ENCODE assay signal across 14 cellular contexts in genomic region chr14:64682843-64683242, GRCh38. TPM values are rescaled to one million over a fixed set of nuclear protein-coding genes. Genes with fewer than 3 reads are reported as not detected.
DNase-seq lines count a peak whose midpoint lies in the region; ATAC-seq and TF ChIP-seq lines count a peak whose summit lies in the region.
"Had no signal": no experiment of that assay in that cellular context is flagged by ENCODE, and none has a peak within 500 bp of the region (broad histone marks: within the 10 kb centered on the region; RNA-seq: fewer than 3 reads in every experiment).

No MANE protein-coding gene starts in this region.

- H3K36me3 ChIP-seq in left ventricle myocardium inferior (no peaks in the 10 kb centered on the region), psoas muscle (ENCODE audit: insufficient read depth in 1 of 2, low read depth in 1 of 2) (no peaks in the 10 kb centered on the region), vagina (no peaks in the 10 kb centered on the region)

- no peaks in the 10 kb centered on the region for H3K27me3 ChIP-seq in left ventricle myocardium inferior (ENCODE audit: low read depth)
- H3K27me3 ChIP-seq in psoas muscle (ENCODE audit: insufficient read depth in 3 of 3, low read length in 2 of 3): no peaks in the 10 kb centered on the region
- no peaks in the 10 kb centered on the region for H3K27me3 ChIP-seq in vagina

- ATAC-seq in left ventricle myocardium superior (no peak), psoas muscle (no peak), HG03196 (IDR thresholded peaks at IDR 0.05; ENCODE audit: unreplicated experiment) (no peak)

- TF ChIP-seq CTCF in left ventricle myocardium inferior (IDR thresholded peaks at IDR 0.05; ENCODE audit: borderline replicate concordance): no peak
- TF ChIP-seq CTCF in psoas muscle (IDR thresholded peaks at IDR 0.05): no peak
- TF ChIP-seq CTCF in vagina (IDR thresholded peaks at IDR 0.05): no peak

- WGBS in psoas muscle, 3 donors: 89 to 97% (median 95%) methylated on average over 5 of the region's 5 CpGs

- H3K4me1 ChIP-seq in left ventricle myocardium inferior: peaks cover 30% of the 10 kb centered on the region
- peaks cover 8% of the 10 kb centered on the region for H3K4me1 ChIP-seq in psoas muscle
- H3K4me1 ChIP-seq in vagina: peaks cover 43% of the 10 kb centered on the region

- intact Hi-C loops in left ventricle myocardium inferior (cut with micrococcal nuclease): no loop called here
- intact Hi-C loops in left ventricle myocardium superior (cut with micrococcal nuclease): no loop called here
- intact Hi-C loops in psoas muscle (cut with DNase I): no loop called here
- intact Hi-C loops in vagina (cut with DNase I): no loop called here

- no peak for TF ChIP-seq POLR2A in vagina (IDR thresholded peaks at IDR 0.05)

- H3K4me3 ChIP-seq in left ventricle myocardium inferior (no peak overlapping the region), psoas muscle (no peak overlapping the region), vagina (no peak overlapping the region)
- H3K4me3 ChIP-seq: lung had no signal

- H3K27ac ChIP-seq in left ventricle myocardium inferior (replicated peaks): peak overlapping the region; percentile 80
- H3K27ac ChIP-seq in psoas muscle: peak overlapping the region; percentile 60
- peak overlapping the region; percentile 79 for H3K27ac ChIP-seq in vagina

- no peaks in the 10 kb centered on the region for H3K9me3 ChIP-seq in left ventricle myocardium inferior (replicated peaks)
- no peaks in the 10 kb centered on the region for H3K9me3 ChIP-seq in psoas muscle
- no peaks in the 10 kb centered on the region for H3K9me3 ChIP-seq in vagina

- DNase-seq in left ventricle myocardium inferior (no peak), left ventricle myocardium superior (no peak), globus pallidus (ENCODE audit: low spot score) (peak; percentile 62), psoas muscle (no peak), vagina (ENCODE audit: extremely low spot score in 2 of 2) (no peak), DMS153 (lab: John Stamatoyannopoulos, UW) (no peak), OCI-M2 (lab: John Stamatoyannopoulos, UW; ENCODE audit: unreplicated experiment) (no peak)
- DNase-seq: activated gamma-delta T cell treated with Interleukin-2 at 50 U/mL for 16 hours; DMS53; effector memory CD4-positive, alpha-beta T cell; NCI-H2107; NCI-H526 had no signal

RNA-seq across cellular contexts. Expression of gene PLEKHG3, which starts 21.4 kb away (rescaled TPM):
- 16.5 TPM for total RNA-seq in left ventricle myocardium inferior
- 22.0 TPM for total RNA-seq in left ventricle myocardium superior
- 1 to 10 TPM; 5.2 to 8.2 (median 6.5) TPM for total RNA-seq in psoas muscle
- 1 to 10 TPM; 1.9 to 3.1 (median 2.8) TPM for polyA plus RNA-seq in psoas muscle
- 50.1 TPM for total RNA-seq in vagina
